Comparison of ENCODE assay signal across 8 cellular contexts in the genomic region with DNA sequence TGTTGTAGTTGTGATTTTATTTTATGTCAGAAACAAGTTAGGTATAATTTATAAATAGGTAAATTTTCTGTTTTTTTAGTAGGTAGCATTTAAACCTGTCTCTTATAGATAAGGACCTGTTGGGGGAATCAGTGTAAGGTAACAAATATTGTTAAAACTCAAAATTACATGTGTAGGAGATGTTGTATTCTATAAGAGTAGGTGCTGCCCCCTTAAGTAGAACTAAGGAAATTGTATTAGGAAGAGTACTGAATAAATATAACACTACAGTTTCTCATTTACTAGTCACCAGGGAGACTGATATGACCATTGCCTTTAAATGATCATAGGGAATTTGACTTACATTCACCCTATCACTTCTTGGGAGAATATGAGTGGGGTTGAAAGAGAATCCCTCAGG. TPM values are rescaled to one million over a fixed set of nuclear protein-coding genes. Genes with fewer than 3 reads are reported as not detected.
DNase-seq lines count a peak whose midpoint lies in the region; ATAC-seq, FAIRE-seq and TF ChIP-seq lines count a peak whose summit lies in the region.

No MANE protein-coding gene starts in this region.

- intact Hi-C loops in HCT116 (cut with micrococcal nuclease) (no loop called here), left lung (cut with DNase I) (no loop called here), posterior cingulate gyrus (cut with DNase I) (no loop called here)

- no peak for TF ChIP-seq POLR2A in HCT116 (IDR thresholded peaks at IDR 0.05; ENCODE audit: borderline replicate concordance, extremely low read depth, insufficient read depth, insufficient read length)

- no peak for FAIRE-seq in GM19239 (lab: Jason Lieb, UNC)

- H4K20me1 ChIP-seq in HCT116 (ENCODE audit: insufficient read depth): 0 out of 2 replicates have a peak, but pooled peaks cover under 1% of the 10 kb centered on the region

- peak; percentile 23 to 52 (median 28); a peak in 4 of 6 replicates for TF ChIP-seq CTCF in HCT116 (IDR thresholded peaks at IDR 0.05 in 2 of 3, conservative IDR thresholded peaks at IDR 0.05 in 1 of 3; ENCODE audit: borderline replicate concordance in 1 of 3, insufficient read depth in 1 of 3, low read depth in 2 of 3, low read length in 2 of 3)
- peak; percentile 66 for TF ChIP-seq CTCF in VCaP (conservative IDR thresholded peaks at IDR 0.05)
- TF ChIP-seq CTCF in left lung (IDR thresholded peaks at IDR 0.05): peak; percentile 7 to 31

- DNase-seq in COR-L47 (lab: John Stamatoyannopoulos, UW) (peak; percentile 21), HCT116 (ENCODE audit: low read depth, low spot score) (no peak), left lung (no peak), posterior cingulate gyrus (no peak), HuH-7 (ENCODE audit: low spot score) (no peak), GM19239 (ENCODE audit: insufficient read length, low spot score) (no peak)

- H3K27me3 ChIP-seq in HCT116 (ENCODE audit: insufficient read depth, low read length) (no peaks in the 10 kb centered on the region), left lung (no peaks in the 10 kb centered on the region)

- H3K4me3 ChIP-seq in HCT116 (replicated peaks in 1 of 2; ENCODE audit: low read depth in 1 of 2, low read length in 2 of 2) (no peak overlapping the region), left lung (no peak overlapping the region)

- H3K27ac ChIP-seq in HCT116 (ENCODE audit: low read depth, low read length) (no peak overlapping the region), VCaP (no peak overlapping the region), left lung (no peak overlapping the region)

- H3K9me2 ChIP-seq in HCT116 (ENCODE audit: insufficient read depth): no peaks in the 10 kb centered on the region

- peaks cover 12% of the 10 kb centered on the region for H3K79me2 ChIP-seq in HCT116 (ENCODE audit: insufficient read depth, low read length)

- H3K9ac ChIP-seq in HCT116 (ENCODE audit: low read length): no peak overlapping the region

- H3K36me3 ChIP-seq in HCT116 (ENCODE audit: control insufficient read depth in 1 of 2, insufficient read depth in 2 of 2, low read length in 2 of 2) (peaks cover 10 to 29% of the 10 kb centered on the region in 2 experiments; a peak in 3 of 4 replicates), left lung (peaks cover 0 to 35% of the 10 kb centered on the region in 2 donors)

- no peaks in the 10 kb centered on the region for H3K9me3 ChIP-seq in HCT116 (ENCODE audit: control insufficient read depth in 1 of 2, insufficient read depth in 1 of 2, low read depth in 1 of 2, low read length in 2 of 2)
- H3K9me3 ChIP-seq in left lung: no peaks in the 10 kb centered on the region

- ATAC-seq in HCT116 (peak; percentile 78), left lung (peak; percentile 67), HG02571 (IDR thresholded peaks at IDR 0.05; ENCODE audit: unreplicated experiment) (no peak)

- CTCF ChIA-PET in HCT116 (lab: Charles Lee): no interaction called here

- POLR2A ChIA-PET in HCT116 (lab: Charles Lee): no interaction called here

- RAD21 ChIA-PET in HCT116 (lab: Charles Lee; ENCODE audit: low non-redundant PET in 1 of 2, low total read pairs in 2 of 2, uncharacterized antibody in 2 of 2, unreplicated experiment in 2 of 2): no interaction called here

- no peak overlapping the region for H2AFZ ChIP-seq in HCT116 (ENCODE audit: low read depth, low read length, poor library complexity, severe bottlenecking)

- H3K4me1 ChIP-seq in HCT116 (ENCODE audit: control insufficient read depth in 1 of 2, insufficient read depth in 2 of 2, low read length in 2 of 2): no peaks in the 10 kb centered on the region
- no peaks in the 10 kb centered on the region for H3K4me1 ChIP-seq in left lung

- no peak overlapping the region for H3K4me2 ChIP-seq in HCT116 (ENCODE audit: low read length)

- BruUV-seq in HCT116 (replicated peaks; lab: Mats Ljungman, UMichigan): no TSS peak

- TF ChIP-seq RAD21 in HCT116 (IDR thresholded peaks at IDR 0.05; ENCODE audit: low read depth): peak; percentile 37; the same call in 1 of the 2 replicates

TF ChIP-seq in HCT116, 20 proteins besides CTCF, POLR2A, EP300 and RAD21:
- TF ChIP-seq ZNF274 (IDR thresholded peaks at IDR 0.05; ENCODE audit: low read depth, low read length): no peak
- no peak for TF ChIP-seq YY1 (IDR thresholded peaks at IDR 0.05; ENCODE audit: extremely low read depth, insufficient replicate concordance, low read depth, low read length)
- TF ChIP-seq EZH2 (IDR thresholded peaks at IDR 0.05): no peak
- TF ChIP-seq FOSL1 (IDR thresholded peaks at IDR 0.05; ENCODE audit: low read depth): no peak
- TF ChIP-seq SP1 (IDR thresholded peaks at IDR 0.05; ENCODE audit: low read depth): no peak
- TF ChIP-seq POLR2AphosphoS5 (IDR thresholded peaks at IDR 0.05; ENCODE audit: low read depth, low read length): no peak
- TF ChIP-seq, protein P1, sequence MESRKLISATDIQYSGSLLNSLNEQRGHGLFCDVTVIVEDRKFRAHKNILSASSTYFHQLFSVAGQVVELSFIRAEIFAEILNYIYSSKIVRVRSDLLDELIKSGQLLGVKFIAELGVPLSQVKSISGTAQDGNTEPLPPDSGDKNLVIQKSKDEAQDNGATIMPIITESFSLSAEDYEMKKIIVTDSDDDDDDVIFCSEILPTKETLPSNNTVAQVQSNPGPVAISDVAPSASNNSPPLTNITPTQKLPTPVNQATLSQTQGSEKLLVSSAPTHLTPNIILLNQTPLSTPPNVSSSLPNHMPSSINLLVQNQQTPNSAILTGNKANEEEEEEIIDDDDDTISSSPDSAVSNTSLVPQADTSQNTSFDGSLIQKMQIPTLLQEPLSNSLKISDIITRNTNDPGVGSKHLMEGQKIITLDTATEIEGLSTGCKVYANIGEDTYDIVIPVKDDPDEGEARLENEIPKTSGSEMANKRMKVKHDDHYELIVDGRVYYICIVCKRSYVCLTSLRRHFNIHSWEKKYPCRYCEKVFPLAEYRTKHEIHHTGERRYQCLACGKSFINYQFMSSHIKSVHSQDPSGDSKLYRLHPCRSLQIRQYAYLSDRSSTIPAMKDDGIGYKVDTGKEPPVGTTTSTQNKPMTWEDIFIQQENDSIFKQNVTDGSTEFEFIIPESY (IDR thresholded peaks at IDR 0.05; ENCODE audit: extremely low read depth, insufficient replicate concordance, low read length): no peak
- no peak for TF ChIP-seq ZFX (IDR thresholded peaks at IDR 0.05)

RNA-seq across cellular contexts. Expression of a gene that starts 31.2 kb away (rescaled TPM):
- 81.2 TPM for total RNA-seq in HCT116 (2021; ENCODE audit: unreplicated experiment)
- 31.5 and 37.7 TPM in 2 replicates for polyA plus RNA-seq in HCT116 (2012)
- total RNA-seq in left lung: 10 to 100 TPM; 53.3 to 63.1 TPM
